ENCODE assay signal across 12 cellular contexts in the genomic region with DNA sequence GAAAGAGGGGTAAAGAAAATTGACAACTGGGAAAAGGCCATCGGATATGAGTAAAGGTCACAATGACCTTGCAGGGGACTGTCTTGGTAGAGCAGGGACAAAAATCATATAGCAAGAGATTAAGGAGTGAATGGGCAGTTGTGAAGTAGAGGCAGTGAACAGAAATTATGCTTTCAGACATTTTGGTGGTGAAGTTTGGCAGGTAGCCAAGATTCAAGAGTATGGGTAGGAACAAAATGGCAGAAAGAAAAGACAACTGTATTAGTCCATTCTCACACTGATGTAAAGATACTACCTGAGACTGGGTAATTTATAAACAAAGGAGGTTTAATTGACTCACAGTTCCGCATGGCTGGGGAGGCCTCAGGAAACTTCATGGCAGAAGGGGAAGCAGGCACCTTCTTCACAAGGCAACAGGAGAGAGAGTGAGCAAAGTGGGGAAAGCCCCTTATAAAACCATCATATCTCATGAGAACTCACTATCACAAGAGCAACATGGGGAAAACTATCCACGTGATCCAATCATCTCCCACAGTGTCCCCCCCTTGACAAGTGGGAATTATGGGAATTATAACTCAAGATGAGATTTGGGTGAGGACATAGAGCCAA.
"Had no signal": no experiment of that assay in that cellular context is flagged by ENCODE, and none has a peak within 500 bp of the region (broad histone marks: within the 10 kb centered on the region; RNA-seq: fewer than 3 reads in every experiment).

No MANE protein-coding gene starts in this region.

- H3K9me3 Mint-ChIP-seq: activated B cell treated with CpG ODN at 0.5 μM for 24 hours; activated CD4-positive, alpha-beta T cell treated with anti-CD3 and anti-CD28 coated beads, Interleukin-2, amount 10 ng/mL, durations not matched to agents 24 days and 14 days; activated T-helper 2 cell treated with anti-CD3 and anti-CD28 coated beads, Interferon-gamma antibody, Interleukin-2, Interleukin-4, amounts not matched to agents 10 μg/mL and 5 μg/mL and 100 μg/mL, durations not matched to agents 14 hours and 24 hours and 36 hours; naive thymus-derived CD4-positive, alpha-beta T cell; stimulated activated effector memory CD8-positive, alpha-beta T cell treated with anti-CD3 and anti-CD28 coated beads, Interleukin-12 subunit alpha, Interleukin-12 subunit beta, amount 100 ng/mL, for 72 hours had no signal

- H3K36me3 Mint-ChIP-seq: naive thymus-derived CD4-positive, alpha-beta T cell; stimulated activated effector memory CD8-positive, alpha-beta T cell treated with anti-CD3 and anti-CD28 coated beads, Interleukin-12 subunit alpha, Interleukin-12 subunit beta, amount 100 ng/mL, for 72 hours had no signal

- H3K4me3 Mint-ChIP-seq: activated B cell treated with CpG ODN at 0.5 μM for 24 hours; activated CD4-positive, alpha-beta T cell treated with anti-CD3 and anti-CD28 coated beads, Interleukin-2, amount 10 ng/mL, durations not matched to agents 24 days and 14 days; naive thymus-derived CD4-positive, alpha-beta T cell; stimulated activated effector memory CD8-positive, alpha-beta T cell treated with anti-CD3 and anti-CD28 coated beads, Interleukin-12 subunit alpha, Interleukin-12 subunit beta, amount 100 ng/mL, for 72 hours had no signal

- ATAC-seq: naive thymus-derived CD4-positive, alpha-beta T cell; stimulated activated effector memory CD8-positive, alpha-beta T cell treated with anti-CD3 and anti-CD28 coated beads, Interleukin-12 subunit alpha, Interleukin-12 subunit beta, amount 100 ng/mL, for 72 hours had no signal

- H3K27ac Mint-ChIP-seq: activated B cell treated with CpG ODN at 0.5 μM for 24 hours; activated CD4-positive, alpha-beta T cell treated with anti-CD3 and anti-CD28 coated beads, Interleukin-2, amount 10 ng/mL, durations not matched to agents 24 days and 14 days; activated T-helper 2 cell treated with anti-CD3 and anti-CD28 coated beads, Interferon-gamma antibody, Interleukin-2, Interleukin-4, amounts not matched to agents 10 μg/mL and 5 μg/mL and 100 μg/mL, durations not matched to agents 14 hours and 24 hours and 36 hours; naive thymus-derived CD4-positive, alpha-beta T cell; stimulated activated effector memory CD8-positive, alpha-beta T cell treated with anti-CD3 and anti-CD28 coated beads, Interleukin-12 subunit alpha, Interleukin-12 subunit beta, amount 100 ng/mL, for 72 hours had no signal

- DNase-seq: activated B cell treated with CpG ODN at 0.5 μM for 24 hours; activated CD8-positive, alpha-beta memory T cell treated with anti-CD3 and anti-CD28 coated beads for 24 hours; activated naive CD4-positive, alpha-beta T cell treated with anti-CD3 and anti-CD28 coated beads, Interleukin-2, amount 50 U/mL, for 16 hours; adrenal gland; colonic mucosa; foreskin melanocyte; head of caudate nucleus; naive thymus-derived CD4-positive, alpha-beta T cell; transverse colon had no signal

- H3K4me1 Mint-ChIP-seq: activated B cell treated with CpG ODN at 0.5 μM for 24 hours; activated CD4-positive, alpha-beta T cell treated with anti-CD3 and anti-CD28 coated beads, Interleukin-2, amount 10 ng/mL, durations not matched to agents 24 days and 14 days; naive thymus-derived CD4-positive, alpha-beta T cell; stimulated activated effector memory CD8-positive, alpha-beta T cell treated with anti-CD3 and anti-CD28 coated beads, Interleukin-12 subunit alpha, Interleukin-12 subunit beta, amount 100 ng/mL, for 72 hours had no signal
